19 cellular contexts compared by ENCODE assay signal in the genomic region with DNA sequence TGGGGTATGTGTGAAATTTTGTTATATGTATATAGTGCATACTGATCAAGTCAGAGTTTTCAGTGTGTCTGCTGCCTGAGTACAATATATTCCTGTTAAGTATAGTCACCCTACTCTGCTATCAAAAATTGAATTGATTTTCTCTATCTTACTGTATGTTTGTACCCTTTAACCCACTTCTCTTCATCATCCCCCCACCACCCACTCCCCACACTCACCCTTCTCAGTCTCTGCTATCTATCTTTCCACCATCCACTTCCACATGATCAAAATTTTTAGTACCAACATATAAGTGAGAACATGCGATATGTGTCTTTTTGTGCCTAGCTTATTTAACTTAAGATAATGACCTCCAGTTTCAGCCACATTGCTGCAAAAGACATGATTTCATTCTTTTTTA. TPM values are rescaled to one million over a fixed set of nuclear protein-coding genes. Genes with fewer than 3 reads are reported as not detected.
DNase-seq lines count a peak whose midpoint lies in the region; TF ChIP-seq lines count a peak whose summit lies in the region.
"Had no signal": no experiment of that assay in that cellular context is flagged by ENCODE, and none has a peak within 500 bp of the region (broad histone marks: within the 10 kb centered on the region; RNA-seq: fewer than 3 reads in every experiment).

No MANE protein-coding gene starts in this region.

- peaks cover 13% of the 10 kb centered on the region for H3K36me3 Mint-ChIP-seq in activated CD4-positive, alpha-beta memory T cell treated with anti-CD3 and anti-CD28 coated beads for 36 hours
- no peaks in the 10 kb centered on the region for H3K36me3 Mint-ChIP-seq in nephron progenitor cell (ENCODE audit: low read depth)
- H3K36me3 Mint-ChIP-seq: brain had no signal

- DNase-seq in stimulated activated CD4-positive, alpha-beta T cell treated with anti-CD3 and anti-CD28 coated beads, Interleukin-4, amount 100 ng/mL, for 1 hour: peak; percentile 35
- no peak for DNase-seq in stimulated activated CD4-positive, alpha-beta T cell treated with anti-CD3 and anti-CD28 coated beads, Interleukin-1b, Interleukin-23, amount 100 ng/mL, for 48 hours
- DNase-seq in activated CD4-positive, alpha-beta memory T cell treated with anti-CD3 and anti-CD28 coated beads for 36 hours: peak; percentile 48
- DNase-seq in ecto neural progenitor cell (ENCODE audit: low spot score): peak; percentile 1
- no peak for DNase-seq in dermis blood vessel endothelial cell
- no peak for DNase-seq in GM10248 (ENCODE audit: extremely low spot score)
- DNase-seq in nephron progenitor cell: no peak
- DNase-seq in superior temporal gyrus (ENCODE audit: extremely low spot score): no peak
- DNase-seq: activated CD4-positive, alpha-beta T cell treated with anti-CD3 and anti-CD28 coated beads for 4 hours; activated effector memory CD4-positive, alpha-beta T cell treated with Interleukin-2 at 50 U/mL for 16 hours; NCI-H187 treated with DMSO at 0.1 percent for 48 hours; SHP77; substantia nigra; T1000 had no signal

- TF ChIP-seq CTCF in GM10248 (IDR thresholded peaks at IDR 0.05; ENCODE audit: control extremely low read depth, extremely low read depth, low read depth, missing control alignments) (no peak), nephron progenitor cell (IDR thresholded peaks at IDR 0.05) (no peak)

- peak overlapping the region; percentile 57 for H3K4me3 Mint-ChIP-seq in activated CD4-positive, alpha-beta memory T cell treated with anti-CD3 and anti-CD28 coated beads for 36 hours
- no peak overlapping the region for H3K4me3 Mint-ChIP-seq in nephron progenitor cell
- H3K4me3 Mint-ChIP-seq: brain; dendritic cell treated with granulocyte-macrophage colony-stimulating factor and Interleukin-4, amounts not matched to agents 40 ng/mL and 50 ng/mL, for 4 days had no signal

- H3K4me1 Mint-ChIP-seq in activated CD4-positive, alpha-beta memory T cell treated with anti-CD3 and anti-CD28 coated beads for 36 hours (ENCODE audit: low read depth): peaks cover 87% of the 10 kb centered on the region
- no peaks in the 10 kb centered on the region for H3K4me1 Mint-ChIP-seq in nephron progenitor cell
- H3K4me1 Mint-ChIP-seq: brain had no signal

- peak overlapping the region; percentile 88 for H3K27ac Mint-ChIP-seq in activated CD4-positive, alpha-beta memory T cell treated with anti-CD3 and anti-CD28 coated beads for 36 hours
- no peak overlapping the region for H3K27ac Mint-ChIP-seq in nephron progenitor cell
- H3K27ac Mint-ChIP-seq: brain; dendritic cell treated with granulocyte-macrophage colony-stimulating factor and Interleukin-4, amounts not matched to agents 40 ng/mL and 50 ng/mL, for 4 days had no signal

- intact Hi-C loops in activated CD4-positive, alpha-beta memory T cell treated with anti-CD3 and anti-CD28 coated beads for 36 hours (cut with micrococcal nuclease): no loop called here

- no peaks in the 10 kb centered on the region for H3K9me3 Mint-ChIP-seq in activated CD4-positive, alpha-beta memory T cell treated with anti-CD3 and anti-CD28 coated beads for 36 hours
- H3K9me3 Mint-ChIP-seq in nephron progenitor cell: peaks cover 17% of the 10 kb centered on the region

- POLR2A ChIA-PET in activated CD4-positive, alpha-beta memory T cell treated with anti-CD3 and anti-CD28 coated beads for 36 hours (lab: Charles Lee): interaction anchor here (1.5 kb wide), 1 partner anchor 246 kb away, joined by 3 read pairs; the partner anchor contains the start of gene USF1
- POLR2A ChIA-PET in GM10248 (lab: Yijun Ruan, JAX): no interaction called here

- CTCF ChIA-PET in activated CD4-positive, alpha-beta memory T cell treated with anti-CD3 and anti-CD28 coated beads for 36 hours (lab: Charles Lee): interaction anchor here (1.0 to 8.6 kb wide), 8 partner anchors 19 to 372 kb away, joined by 3 to 77 read pairs (median 12); no protein-coding TSS in a partner anchor
- CTCF ChIA-PET in GM10248 (lab: Yijun Ruan, JAX): interaction anchor here (1.1 to 12.7 kb wide), 8 partner anchors 9 to 242 kb away, joined by 3 to 190 read pairs (median 18); no protein-coding TSS in a partner anchor

- no peaks in the 10 kb centered on the region for H3K27me3 Mint-ChIP-seq in activated CD4-positive, alpha-beta memory T cell treated with anti-CD3 and anti-CD28 coated beads for 36 hours
- peaks cover 11% of the 10 kb centered on the region for H3K27me3 Mint-ChIP-seq in nephron progenitor cell (ENCODE audit: low read depth, poor library complexity)
- H3K27me3 Mint-ChIP-seq: dendritic cell treated with granulocyte-macrophage colony-stimulating factor and Interleukin-4, amounts not matched to agents 40 ng/mL and 50 ng/mL, for 4 days had no signal

RNA-seq across cellular contexts. Expression of gene LY9, which starts 4.2 kb away (rescaled TPM):
- total RNA-seq in activated CD4-positive, alpha-beta memory T cell treated with anti-CD3 and anti-CD28 coated beads for 36 hours: 1 to 10 TPM; 4.8 to 4.9 TPM
- total RNA-seq in dermis blood vessel endothelial cell: not detected in 2 replicates
- total RNA-seq: glomerular endothelial cell, myocyte, smooth muscle cell had no signal

Comparison
In these comparisons a context has a peak if more than half of its experiments do, and no peak if none do; other contexts are left out.
1. DNase-seq: peak in stimulated activated CD4-positive, alpha-beta T cell treated with anti-CD3 and anti-CD28 coated beads, Interleukin-4, amount 100 ng/mL, for 1 hour (single experiment), activated CD4-positive, alpha-beta memory T cell treated with anti-CD3 and anti-CD28 coated beads for 36 hours (single experiment) and ecto neural progenitor cell (single experiment); none in stimulated activated CD4-positive, alpha-beta T cell treated with anti-CD3 and anti-CD28 coated beads, Interleukin-1b, Interleukin-23, amount 100 ng/mL, for 48 hours (single experiment), dermis blood vessel endothelial cell (single experiment), GM10248 (single experiment), nephron progenitor cell (single experiment) and superior temporal gyrus (single experiment).